ENCODE assay signal across 9 cellular contexts in genomic region chr1:74223453-74223852, GRCh38. TPM values are rescaled to one million over a fixed set of nuclear protein-coding genes. Genes with fewer than 3 reads are reported as not detected.
"Had no signal": no experiment of that assay in that cellular context is flagged by ENCODE, and none has a peak within 500 bp of the region (broad histone marks: within the 10 kb centered on the region; RNA-seq: fewer than 3 reads in every experiment).

No MANE protein-coding gene starts in this region.

- DNase-seq: GDM1, GF-D8 had no signal

- FAIRE-seq: G401.6, GM12878, GM12891, GM12892, GM18507, GM19239 had no signal

- ATAC-seq: GM12878 had no signal

- H3K4me3 ChIP-seq: GM12878 had no signal

RNA-seq across cellular contexts. Expression of gene TNNI3K, which starts 11.7 kb away (rescaled TPM):
- total RNA-seq: G401, GM12878 had no signal
